ENCODE assay signal across 5 cellular contexts in genomic region chr4:138941037-138941436, GRCh38.
"Had no signal": no experiment of that assay in that cellular context is flagged by ENCODE, and none has a peak within 500 bp of the region (broad histone marks: within the 10 kb centered on the region; RNA-seq: fewer than 3 reads in every experiment).

No MANE protein-coding gene starts in this region.

- H3K9ac ChIP-seq: KMS-11 had no signal

- FAIRE-seq: HTR-8/SVneo had no signal

- DNase-seq: KBM-7, KG1 had no signal

- H3K4me2 ChIP-seq: KMS-11 had no signal

- H3K27ac ChIP-seq: HL-60, KMS-11 had no signal
